ENCODE assay signal across 22 cellular contexts in the genomic region with DNA sequence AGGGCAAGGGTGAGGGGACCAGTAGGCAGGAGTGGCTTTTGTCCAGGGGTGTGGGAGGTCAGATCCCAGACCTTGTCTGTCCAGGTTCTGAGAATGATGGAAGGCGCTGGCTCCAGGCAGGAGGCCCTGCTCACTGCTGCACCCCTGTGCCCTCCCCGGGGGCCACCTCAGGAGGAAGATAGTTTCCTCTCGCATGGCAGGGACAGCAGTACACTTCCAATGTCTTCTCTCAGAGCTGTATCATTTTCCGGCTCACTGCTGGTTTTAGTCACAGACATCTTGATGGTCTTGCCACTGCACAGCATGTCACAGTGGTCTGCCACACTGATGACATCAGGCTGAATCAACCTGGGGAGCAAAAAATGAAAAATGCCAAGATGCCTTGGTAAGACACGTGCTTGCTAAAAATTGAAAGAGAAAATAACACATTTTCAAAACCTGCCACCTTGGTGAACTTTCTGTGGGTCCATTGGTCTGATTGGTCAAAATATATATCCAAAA. TPM values are rescaled to one million over a fixed set of nuclear protein-coding genes. Genes with fewer than 3 reads are reported as not detected.
A peak's percentile ranks its signal among the peaks of the same experiment; 100 is the strongest.
DNase-seq lines count a peak whose midpoint lies in the region; ATAC-seq and TF ChIP-seq lines count a peak whose summit lies in the region.
"Had no signal": no experiment of that assay in that cellular context is flagged by ENCODE, and none has a peak within 500 bp of the region (broad histone marks: within the 10 kb centered on the region; RNA-seq: fewer than 3 reads in every experiment).

No MANE protein-coding gene starts in this region.

- H3K4me3 Mint-ChIP-seq in activated CD8-positive, alpha-beta T cell treated with anti-CD3 and anti-CD28 coated beads for 36 hours, result no peak overlapping the region
- no peak overlapping the region for H3K4me3 Mint-ChIP-seq in activated CD8-positive, alpha-beta T cell treated with anti-CD3 and anti-CD28 coated beads, Interleukin-2, amount 10 ng/mL, durations not matched to agents 7 days and 5 days
- H3K4me3 Mint-ChIP-seq: activated naive CD4-positive, alpha-beta T cell treated with anti-CD3 and anti-CD28 coated beads, Interleukin-2, amount 50 U/mL, for 24 hours; stimulated activated memory B cell treated with anti-CD40 and anti-IgM and Interleukin-4, amounts not matched to agents 10 μg/mL and 1 μg/mL and 100 μg/mL, for 72 hours had no signal

- peak; percentile 63 for ATAC-seq in activated CD8-positive, alpha-beta T cell treated with anti-CD3 and anti-CD28 coated beads for 36 hours
- no peak for ATAC-seq in activated CD8-positive, alpha-beta T cell treated with anti-CD3 and anti-CD28 coated beads, Interleukin-2, amount 10 ng/mL, durations not matched to agents 7 days and 5 days
- ATAC-seq in GM21529 (IDR thresholded peaks at IDR 0.05; ENCODE audit: unreplicated experiment) (no peak), GM21737 (IDR thresholded peaks at IDR 0.05; ENCODE audit: unreplicated experiment) (no peak)
- ATAC-seq: body of pancreas; foreskin keratinocyte; left cardiac atrium; stimulated activated memory B cell treated with anti-CD40 and anti-IgM and Interleukin-4, amounts not matched to agents 10 μg/mL and 1 μg/mL and 100 μg/mL, for 72 hours had no signal

- TF ChIP-seq CTCF in activated CD8-positive, alpha-beta T cell treated with anti-CD3 and anti-CD28 coated beads for 36 hours (IDR thresholded peaks at IDR 0.05), result no peak

- H3K27me3 Mint-ChIP-seq in activated CD8-positive, alpha-beta T cell treated with anti-CD3 and anti-CD28 coated beads for 36 hours, result peaks cover 42% of the 10 kb centered on the region
- H3K27me3 Mint-ChIP-seq in activated CD8-positive, alpha-beta T cell treated with anti-CD3 and anti-CD28 coated beads, Interleukin-2, amount 10 ng/mL, durations not matched to agents 7 days and 5 days (ENCODE audit: low read depth), result peaks cover 58% of the 10 kb centered on the region

- H3K36me3 Mint-ChIP-seq in activated CD8-positive, alpha-beta T cell treated with anti-CD3 and anti-CD28 coated beads for 36 hours (ENCODE audit: low read depth), result no peaks in the 10 kb centered on the region
- no peaks in the 10 kb centered on the region for H3K36me3 Mint-ChIP-seq in activated CD8-positive, alpha-beta T cell treated with anti-CD3 and anti-CD28 coated beads, Interleukin-2, amount 10 ng/mL, durations not matched to agents 7 days and 5 days (ENCODE audit: low read depth)
- H3K36me3 Mint-ChIP-seq: activated naive CD4-positive, alpha-beta T cell treated with anti-CD3 and anti-CD28 coated beads, Interleukin-2, amount 50 U/mL, for 24 hours had no signal

- DNase-seq in activated CD8-positive, alpha-beta T cell treated with anti-CD3 and anti-CD28 coated beads for 36 hours, result peak; percentile 54
- DNase-seq in activated CD8-positive, alpha-beta T cell treated with anti-CD3 and anti-CD28 coated beads, Interleukin-2, amount 10 ng/mL, durations not matched to agents 7 days and 5 days, result no peak
- DNase-seq in M059J (ENCODE audit: low read depth), result peak; percentile 9
- peak; percentile 29 for DNase-seq in ecto neural progenitor cell (ENCODE audit: low spot score)
- DNase-seq in stimulated activated CD8-positive, alpha-beta memory T cell treated with anti-CD3 and anti-CD28 coated beads, Interleukin-4, amount 100 ng/mL, for 48 hours, result peak; percentile 62
- DNase-seq in NCI-H2171 treated with DMSO at 0.1 percent for 48 hours (lab: John Stamatoyannopoulos, UW), result no peak
- DNase-seq: body of pancreas, DMS53, foreskin keratinocyte, IMR-90, left cardiac atrium, midbrain, MV-4-11, NCI-H187 treated with DMSO at 0.1 percent for 48 hours, NCI-H345, spleen, SW 1271, trophoblast cell had no signal

- POLR2A ChIA-PET in activated CD8-positive, alpha-beta T cell treated with anti-CD3 and anti-CD28 coated beads for 36 hours (lab: Charles Lee), result interaction anchor here (1.0 kb wide), 1 partner anchor 88 kb away, joined by 4 read pairs; no protein-coding TSS in a partner anchor
- POLR2A ChIA-PET in activated CD8-positive, alpha-beta T cell treated with anti-CD3 and anti-CD28 coated beads, Interleukin-2, amount 10 ng/mL, durations not matched to agents 7 days and 5 days (lab: Charles Lee), result no interaction called here

- H3K9me3 Mint-ChIP-seq in activated CD8-positive, alpha-beta T cell treated with anti-CD3 and anti-CD28 coated beads for 36 hours, result peaks cover 2% of the 10 kb centered on the region
- peaks cover 7% of the 10 kb centered on the region for H3K9me3 Mint-ChIP-seq in activated CD8-positive, alpha-beta T cell treated with anti-CD3 and anti-CD28 coated beads, Interleukin-2, amount 10 ng/mL, durations not matched to agents 7 days and 5 days (ENCODE audit: insufficient read depth)

- H3K4me1 Mint-ChIP-seq in activated CD8-positive, alpha-beta T cell treated with anti-CD3 and anti-CD28 coated beads for 36 hours (ENCODE audit: low read depth), result peaks cover 29% of the 10 kb centered on the region
- H3K4me1 Mint-ChIP-seq in activated CD8-positive, alpha-beta T cell treated with anti-CD3 and anti-CD28 coated beads, Interleukin-2, amount 10 ng/mL, durations not matched to agents 7 days and 5 days (ENCODE audit: low read depth), result peaks cover 18% of the 10 kb centered on the region

- CTCF ChIA-PET in activated CD8-positive, alpha-beta T cell treated with anti-CD3 and anti-CD28 coated beads for 36 hours (lab: Charles Lee), result interaction anchor here (1.5 kb wide), 1 partner anchor 197 kb away, joined by 3 read pairs; no protein-coding TSS in a partner anchor
- CTCF ChIA-PET in activated CD8-positive, alpha-beta T cell treated with anti-CD3 and anti-CD28 coated beads, Interleukin-2, amount 10 ng/mL, durations not matched to agents 7 days and 5 days (lab: Charles Lee), result no interaction called here

- intact Hi-C loops in activated CD8-positive, alpha-beta T cell treated with anti-CD3 and anti-CD28 coated beads for 36 hours (cut with micrococcal nuclease), result no loop called here

- H3K27ac Mint-ChIP-seq in activated CD8-positive, alpha-beta T cell treated with anti-CD3 and anti-CD28 coated beads for 36 hours, result no peak overlapping the region
- no peak overlapping the region for H3K27ac Mint-ChIP-seq in activated CD8-positive, alpha-beta T cell treated with anti-CD3 and anti-CD28 coated beads, Interleukin-2, amount 10 ng/mL, durations not matched to agents 7 days and 5 days
- H3K27ac Mint-ChIP-seq: activated naive CD4-positive, alpha-beta T cell treated with anti-CD3 and anti-CD28 coated beads, Interleukin-2, amount 50 U/mL, for 24 hours; stimulated activated memory B cell treated with anti-CD40 and anti-IgM and Interleukin-4, amounts not matched to agents 10 μg/mL and 1 μg/mL and 100 μg/mL, for 72 hours had no signal

RNA-seq across cellular contexts. Expression of a gene that starts 3.3 kb away (rescaled TPM):
- not detected for total RNA-seq in activated CD8-positive, alpha-beta T cell treated with anti-CD3 and anti-CD28 coated beads for 36 hours
- total RNA-seq in activated CD8-positive, alpha-beta T cell treated with anti-CD3 and anti-CD28 coated beads, Interleukin-2, amount 10 ng/mL, durations not matched to agents 7 days and 5 days, result not detected
- total RNA-seq in M059J (2014; rRNA removed; shearing (Covaris generic)), result not detected in 2 replicates
- total RNA-seq: body of pancreas, foreskin keratinocyte, IMR-90 had no signal

Comparison
In these comparisons a context has a peak if more than half of its experiments do, and no peak if none do; other contexts are left out.
1. DNase-seq: peak in activated CD8-positive, alpha-beta T cell treated with anti-CD3 and anti-CD28 coated beads for 36 hours (single experiment), M059J (single experiment), ecto neural progenitor cell (single experiment) and stimulated activated CD8-positive, alpha-beta memory T cell treated with anti-CD3 and anti-CD28 coated beads, Interleukin-4, amount 100 ng/mL, for 48 hours (single experiment); none in activated CD8-positive, alpha-beta T cell treated with anti-CD3 and anti-CD28 coated beads, Interleukin-2, amount 10 ng/mL, durations not matched to agents 7 days and 5 days (single experiment) and NCI-H2171 treated with DMSO at 0.1 percent for 48 hours (single experiment).